8 cellular contexts compared by ENCODE assay signal in the genomic region with DNA sequence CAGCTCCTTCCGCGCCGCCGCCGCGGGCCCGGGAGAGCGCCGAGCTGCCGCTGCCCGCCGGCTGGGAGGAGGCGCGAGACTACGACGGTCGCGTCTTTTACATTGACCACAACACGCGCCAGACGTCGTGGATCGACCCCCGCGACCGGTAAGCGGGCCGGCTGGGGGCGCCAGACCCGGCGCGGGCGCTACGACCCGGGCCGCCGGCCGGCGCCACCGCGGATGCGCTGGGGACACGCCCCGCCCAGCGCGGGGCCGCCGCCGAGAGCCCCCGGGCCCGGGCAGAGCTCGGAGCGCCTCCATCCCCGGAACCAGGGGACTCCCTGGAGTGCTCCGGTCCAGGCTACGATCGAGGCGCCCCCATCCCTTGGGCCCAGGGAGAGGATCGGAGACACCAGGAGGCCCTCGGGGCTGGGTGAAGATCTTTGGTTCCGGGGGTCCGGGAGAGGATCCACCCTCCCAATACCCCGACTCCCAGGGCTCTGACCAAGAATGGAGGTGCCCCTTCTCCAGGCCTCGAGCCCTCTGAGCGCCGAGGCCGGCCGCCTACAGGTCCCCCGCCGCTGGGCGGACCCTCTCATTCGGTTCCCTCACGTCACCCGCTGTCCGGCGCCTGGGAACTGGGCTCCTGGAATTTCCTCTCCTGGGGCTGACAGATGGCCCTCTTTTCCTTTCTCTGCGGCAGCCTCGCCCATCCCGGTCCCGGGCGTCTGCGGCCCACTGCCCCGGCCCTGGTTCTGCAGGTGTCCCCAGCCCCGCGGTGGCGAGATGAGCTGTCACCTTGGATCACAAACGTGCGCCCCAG. TPM values are rescaled to one million over a fixed set of nuclear protein-coding genes. Genes with fewer than 3 reads are reported as not detected.
DNase-seq lines count a peak whose midpoint lies in the region; ATAC-seq and TF ChIP-seq lines count a peak whose summit lies in the region.

No MANE protein-coding gene starts in this region.

- H3K4me2 ChIP-seq in Loucy (ENCODE audit: low read depth, low read length, poor library complexity, severe bottlenecking) = peak overlapping the region; percentile 80

- peaks cover 42% of the 10 kb centered on the region for H3K4me1 ChIP-seq in Loucy (ENCODE audit: insufficient read depth, low read length, poor library complexity, severe bottlenecking)
- no peaks in the 10 kb centered on the region for H3K4me1 ChIP-seq in breast epithelium
- H3K4me1 ChIP-seq in left lung = peaks cover 0 to 37% of the 10 kb centered on the region in 2 donors
- H3K4me1 ChIP-seq in stomach smooth muscle (ENCODE audit: control insufficient read depth, insufficient read depth, low read length) = peaks cover 19% of the 10 kb centered on the region

- H3K27me3 ChIP-seq in Loucy (ENCODE audit: insufficient read depth, low read length, poor library complexity, severe bottlenecking) = no peaks in the 10 kb centered on the region
- peaks cover 0 to 21% of the 10 kb centered on the region in 2 donors for H3K27me3 ChIP-seq in breast epithelium
- no peaks in the 10 kb centered on the region for H3K27me3 ChIP-seq in left lung
- H3K27me3 ChIP-seq in stomach smooth muscle (ENCODE audit: control insufficient read depth in 1 of 2, insufficient read depth in 2 of 2, low read length in 2 of 2) = peaks cover 0 to 6% of the 10 kb centered on the region in 2 donors

- H3K9me3 ChIP-seq in Loucy (ENCODE audit: insufficient read depth, low read depth, low read length) (no peaks in the 10 kb centered on the region), breast epithelium (no peaks in the 10 kb centered on the region), left lung (no peaks in the 10 kb centered on the region), stomach smooth muscle (ENCODE audit: control insufficient read depth in 2 of 2, low read length in 2 of 2) (no peaks in the 10 kb centered on the region)

- no peaks in the 10 kb centered on the region for H3K36me3 ChIP-seq in Loucy (ENCODE audit: insufficient read depth, low read length)
- H3K36me3 ChIP-seq in breast epithelium = no peaks in the 10 kb centered on the region
- H3K36me3 ChIP-seq in left lung = no peaks in the 10 kb centered on the region
- no peaks in the 10 kb centered on the region for H3K36me3 ChIP-seq in stomach smooth muscle (ENCODE audit: control insufficient read depth in 2 of 2, insufficient read depth in 2 of 2, low read length in 2 of 2)

- H3K4me3 ChIP-seq in Loucy (ENCODE audit: low read length, poor library complexity, severe bottlenecking) (peak overlapping the region; percentile 65), breast epithelium (peak overlapping the region; percentile 51 to 75 (median 59)), left lung (peak overlapping the region; percentile 43 to 55), stomach smooth muscle (ENCODE audit: low read length in 2 of 2) (peak overlapping the region; percentile 67 to 72)

- H3F3A ChIP-seq in Loucy (ENCODE audit: low read depth) = peaks cover 3% of the 10 kb centered on the region; the same call in 1 of the 2 replicates

- TF ChIP-seq POLR2A in breast epithelium (IDR thresholded peaks at IDR 0.05) = no peak

- intact Hi-C loops in breast epithelium (cut with DNase I; ENCODE audit: low total_unique reads) (no loop called here), left lung (cut with DNase I) (no loop called here)

- H3K27ac ChIP-seq in breast epithelium (peak overlapping the region; percentile 88 to 93), left lung (peak overlapping the region; percentile 74 to 89), stomach smooth muscle (ENCODE audit: low read length) (peak overlapping the region; percentile 83)

- TF ChIP-seq CTCF in Loucy (conservative IDR thresholded peaks at IDR 0.05; ENCODE audit: low read length) (no peak), breast epithelium (IDR thresholded peaks at IDR 0.05) (no peak), left lung (IDR thresholded peaks at IDR 0.05) (no peak)

- H3K79me2 ChIP-seq in Loucy (ENCODE audit: insufficient read depth, low read length) = peaks cover 8% of the 10 kb centered on the region; the same call in 1 of the 2 replicates

- peak; percentile 65 for DNase-seq in activated effector memory CD4-positive, alpha-beta T cell treated with anti-CD3 and anti-CD28 coated beads, Interleukin-2, amount 50 U/mL, for 16 hours
- no peak for DNase-seq in activated effector memory CD4-positive, alpha-beta T cell treated with Interleukin-2 at 50 U/mL for 16 hours
- peak in 1 of 2 donors; percentile 20 for DNase-seq in breast epithelium (ENCODE audit: low spot score in 2 of 2)
- peak in 1 of 2 donors; percentile 76 for DNase-seq in left lung

- H3K9me2 ChIP-seq in Loucy (replicated peaks; ENCODE audit: low read depth, low read length) = no peaks in the 10 kb centered on the region

- ATAC-seq in left lung = no peak
- no peak for ATAC-seq in HG03378 (IDR thresholded peaks at IDR 0.05; ENCODE audit: unreplicated experiment)
- ATAC-seq in GM18520 (IDR thresholded peaks at IDR 0.05; ENCODE audit: unreplicated experiment) = no peak

- H2AFZ ChIP-seq in Loucy (ENCODE audit: low read length) = no peak overlapping the region

- H4K20me1 ChIP-seq in Loucy (ENCODE audit: insufficient read depth, low read length, poor library complexity, severe bottlenecking) = no peaks in the 10 kb centered on the region

- H3K9ac ChIP-seq in Loucy (ENCODE audit: low read depth, low read length, poor library complexity, severe bottlenecking) = no peak overlapping the region
- peak overlapping the region; percentile 73 to 74 for H3K9ac ChIP-seq in stomach smooth muscle (ENCODE audit: low read length in 2 of 2)

RNA-seq across cellular contexts. Expression of a gene that starts 48.8 kb away (rescaled TPM):
- total RNA-seq in breast epithelium (under 1 TPM in 1 of 3 donors, not detected in 2; 0.98 TPM), left lung (under 1 TPM in 1 of 2 donors, not detected in 1; 0.41 TPM)
